ENCODE assay signal across 1 cellular context in the genomic region with DNA sequence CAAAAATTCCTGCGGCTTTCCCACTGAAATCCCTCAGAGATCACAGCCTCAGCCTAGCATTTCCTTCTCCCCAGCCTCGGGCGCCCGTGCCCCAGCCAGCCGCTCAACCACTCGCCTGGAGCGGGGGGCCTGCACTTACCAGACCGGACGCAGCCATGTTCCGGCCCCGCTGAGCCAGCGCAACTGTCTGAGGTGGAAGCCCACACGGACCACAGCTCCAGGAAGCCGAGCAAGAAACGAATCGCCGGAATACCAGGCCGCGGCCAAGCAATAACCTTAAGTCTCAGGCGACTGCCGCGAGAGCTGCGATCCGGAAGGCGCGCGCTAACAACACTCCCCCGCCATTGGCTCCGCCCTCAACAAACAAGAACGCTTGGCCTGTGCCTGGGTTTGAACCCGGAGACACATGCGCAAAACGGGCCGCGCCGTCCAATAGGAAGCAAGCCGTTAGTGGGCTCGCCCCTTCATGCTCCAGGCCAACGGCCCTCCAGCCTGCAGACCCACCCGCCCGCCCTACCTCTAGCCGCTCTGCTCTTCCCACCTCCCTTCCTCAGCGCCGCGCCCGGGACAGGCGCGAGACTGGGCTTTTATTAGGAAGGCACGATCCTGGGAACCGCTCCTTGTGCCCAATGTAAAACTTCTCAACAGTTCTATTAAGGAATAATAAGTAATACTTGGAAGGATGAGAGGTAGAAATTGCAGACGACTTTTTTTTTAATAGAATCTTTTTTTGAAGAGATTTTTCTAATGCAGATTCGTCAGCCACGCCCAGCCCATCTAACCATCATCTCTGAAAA.
TF ChIP-seq lines count a peak whose summit lies in the region.

A gene with protein sequence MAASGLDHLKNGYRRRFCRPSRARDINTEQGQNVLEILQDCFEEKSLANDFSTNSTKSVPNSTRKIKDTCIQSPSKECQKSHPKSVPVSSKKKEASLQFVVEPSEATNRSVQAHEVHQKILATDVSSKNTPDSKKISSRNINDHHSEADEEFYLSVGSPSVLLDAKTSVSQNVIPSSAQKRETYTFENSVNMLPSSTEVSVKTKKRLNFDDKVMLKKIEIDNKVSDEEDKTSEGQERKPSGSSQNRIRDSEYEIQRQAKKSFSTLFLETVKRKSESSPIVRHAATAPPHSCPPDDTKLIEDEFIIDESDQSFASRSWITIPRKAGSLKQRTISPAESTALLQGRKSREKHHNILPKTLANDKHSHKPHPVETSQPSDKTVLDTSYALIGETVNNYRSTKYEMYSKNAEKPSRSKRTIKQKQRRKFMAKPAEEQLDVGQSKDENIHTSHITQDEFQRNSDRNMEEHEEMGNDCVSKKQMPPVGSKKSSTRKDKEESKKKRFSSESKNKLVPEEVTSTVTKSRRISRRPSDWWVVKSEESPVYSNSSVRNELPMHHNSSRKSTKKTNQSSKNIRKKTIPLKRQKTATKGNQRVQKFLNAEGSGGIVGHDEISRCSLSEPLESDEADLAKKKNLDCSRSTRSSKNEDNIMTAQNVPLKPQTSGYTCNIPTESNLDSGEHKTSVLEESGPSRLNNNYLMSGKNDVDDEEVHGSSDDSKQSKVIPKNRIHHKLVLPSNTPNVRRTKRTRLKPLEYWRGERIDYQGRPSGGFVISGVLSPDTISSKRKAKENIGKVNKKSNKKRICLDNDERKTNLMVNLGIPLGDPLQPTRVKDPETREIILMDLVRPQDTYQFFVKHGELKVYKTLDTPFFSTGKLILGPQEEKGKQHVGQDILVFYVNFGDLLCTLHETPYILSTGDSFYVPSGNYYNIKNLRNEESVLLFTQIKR (minus strand): TSS at position 305 of the 797 bp plus-strand sequence. CDS start 148 bp downstream, at position 157.

TF ChIP-seq in HCT116, 20 proteins besides CTCF, POLR2A, EP300 and RAD21 (continued from another document):
- TF ChIP-seq, protein P1, sequence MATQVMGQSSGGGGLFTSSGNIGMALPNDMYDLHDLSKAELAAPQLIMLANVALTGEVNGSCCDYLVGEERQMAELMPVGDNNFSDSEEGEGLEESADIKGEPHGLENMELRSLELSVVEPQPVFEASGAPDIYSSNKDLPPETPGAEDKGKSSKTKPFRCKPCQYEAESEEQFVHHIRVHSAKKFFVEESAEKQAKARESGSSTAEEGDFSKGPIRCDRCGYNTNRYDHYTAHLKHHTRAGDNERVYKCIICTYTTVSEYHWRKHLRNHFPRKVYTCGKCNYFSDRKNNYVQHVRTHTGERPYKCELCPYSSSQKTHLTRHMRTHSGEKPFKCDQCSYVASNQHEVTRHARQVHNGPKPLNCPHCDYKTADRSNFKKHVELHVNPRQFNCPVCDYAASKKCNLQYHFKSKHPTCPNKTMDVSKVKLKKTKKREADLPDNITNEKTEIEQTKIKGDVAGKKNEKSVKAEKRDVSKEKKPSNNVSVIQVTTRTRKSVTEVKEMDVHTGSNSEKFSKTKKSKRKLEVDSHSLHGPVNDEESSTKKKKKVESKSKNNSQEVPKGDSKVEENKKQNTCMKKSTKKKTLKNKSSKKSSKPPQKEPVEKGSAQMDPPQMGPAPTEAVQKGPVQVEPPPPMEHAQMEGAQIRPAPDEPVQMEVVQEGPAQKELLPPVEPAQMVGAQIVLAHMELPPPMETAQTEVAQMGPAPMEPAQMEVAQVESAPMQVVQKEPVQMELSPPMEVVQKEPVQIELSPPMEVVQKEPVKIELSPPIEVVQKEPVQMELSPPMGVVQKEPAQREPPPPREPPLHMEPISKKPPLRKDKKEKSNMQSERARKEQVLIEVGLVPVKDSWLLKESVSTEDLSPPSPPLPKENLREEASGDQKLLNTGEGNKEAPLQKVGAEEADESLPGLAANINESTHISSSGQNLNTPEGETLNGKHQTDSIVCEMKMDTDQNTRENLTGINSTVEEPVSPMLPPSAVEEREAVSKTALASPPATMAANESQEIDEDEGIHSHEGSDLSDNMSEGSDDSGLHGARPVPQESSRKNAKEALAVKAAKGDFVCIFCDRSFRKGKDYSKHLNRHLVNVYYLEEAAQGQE (IDR thresholded peaks at IDR 0.05; ENCODE audit: low read depth), result no peak
- TF ChIP-seq FOSL1 (IDR thresholded peaks at IDR 0.05; ENCODE audit: low read depth), result no peak
- TF ChIP-seq EZH2phosphoT487 (IDR thresholded peaks at IDR 0.05; ENCODE audit: borderline replicate concordance), result no peak
- TF ChIP-seq EGR1 (IDR thresholded peaks at IDR 0.05; ENCODE audit: low read depth), result peak; percentile 76
- TF ChIP-seq, protein P2, sequence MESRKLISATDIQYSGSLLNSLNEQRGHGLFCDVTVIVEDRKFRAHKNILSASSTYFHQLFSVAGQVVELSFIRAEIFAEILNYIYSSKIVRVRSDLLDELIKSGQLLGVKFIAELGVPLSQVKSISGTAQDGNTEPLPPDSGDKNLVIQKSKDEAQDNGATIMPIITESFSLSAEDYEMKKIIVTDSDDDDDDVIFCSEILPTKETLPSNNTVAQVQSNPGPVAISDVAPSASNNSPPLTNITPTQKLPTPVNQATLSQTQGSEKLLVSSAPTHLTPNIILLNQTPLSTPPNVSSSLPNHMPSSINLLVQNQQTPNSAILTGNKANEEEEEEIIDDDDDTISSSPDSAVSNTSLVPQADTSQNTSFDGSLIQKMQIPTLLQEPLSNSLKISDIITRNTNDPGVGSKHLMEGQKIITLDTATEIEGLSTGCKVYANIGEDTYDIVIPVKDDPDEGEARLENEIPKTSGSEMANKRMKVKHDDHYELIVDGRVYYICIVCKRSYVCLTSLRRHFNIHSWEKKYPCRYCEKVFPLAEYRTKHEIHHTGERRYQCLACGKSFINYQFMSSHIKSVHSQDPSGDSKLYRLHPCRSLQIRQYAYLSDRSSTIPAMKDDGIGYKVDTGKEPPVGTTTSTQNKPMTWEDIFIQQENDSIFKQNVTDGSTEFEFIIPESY (IDR thresholded peaks at IDR 0.05; ENCODE audit: extremely low read depth, insufficient replicate concordance, low read length), result peak; percentile 91
- TF ChIP-seq EZH2 (IDR thresholded peaks at IDR 0.05), result no peak
- TF ChIP-seq SP1 (IDR thresholded peaks at IDR 0.05; ENCODE audit: low read depth), result peak; percentile 71
- peak; percentile 92 for TF ChIP-seq SIN3A (IDR thresholded peaks at IDR 0.05; ENCODE audit: low read depth)
- TF ChIP-seq, protein P3, sequence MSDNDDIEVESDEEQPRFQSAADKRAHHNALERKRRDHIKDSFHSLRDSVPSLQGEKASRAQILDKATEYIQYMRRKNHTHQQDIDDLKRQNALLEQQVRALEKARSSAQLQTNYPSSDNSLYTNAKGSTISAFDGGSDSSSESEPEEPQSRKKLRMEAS (IDR thresholded peaks at IDR 0.05), result peak; percentile 58
- no peak for TF ChIP-seq ZNF274 (IDR thresholded peaks at IDR 0.05; ENCODE audit: low read depth, low read length)
- TF ChIP-seq, protein P4, sequence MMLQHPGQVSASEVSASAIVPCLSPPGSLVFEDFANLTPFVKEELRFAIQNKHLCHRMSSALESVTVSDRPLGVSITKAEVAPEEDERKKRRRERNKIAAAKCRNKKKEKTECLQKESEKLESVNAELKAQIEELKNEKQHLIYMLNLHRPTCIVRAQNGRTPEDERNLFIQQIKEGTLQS (IDR thresholded peaks at IDR 0.05), result no peak
- peak; percentile 84 for TF ChIP-seq ZFX (IDR thresholded peaks at IDR 0.05)
- TF ChIP-seq CBX3 (IDR thresholded peaks at IDR 0.05; ENCODE audit: low read depth), result peak; percentile 89
- TF ChIP-seq POLR2AphosphoS5 (IDR thresholded peaks at IDR 0.05; ENCODE audit: low read depth, low read length), result peak; percentile 91
TF ChIP-seq in HCT116: peak in this region for 10.
